38 cellular contexts compared by ENCODE assay signal in the genomic region with DNA sequence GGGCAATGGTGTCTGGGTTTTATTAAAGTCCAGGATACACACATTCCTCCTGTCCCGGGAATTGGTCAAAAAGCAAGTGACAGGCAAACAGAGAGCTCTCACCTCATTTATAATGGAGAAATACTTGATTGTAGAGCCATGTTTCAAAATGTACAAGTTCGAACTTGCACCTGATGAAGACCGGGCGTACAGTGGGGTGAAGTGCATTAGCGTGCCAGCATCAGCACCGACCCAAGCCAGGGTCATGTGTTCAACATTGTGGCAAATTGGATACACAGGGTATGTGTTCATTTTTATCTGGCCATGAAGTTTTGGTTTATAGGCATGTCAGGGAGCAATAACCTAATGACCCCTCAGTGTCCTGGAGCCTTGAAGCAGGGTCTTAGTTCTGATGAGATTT.
"Had no signal": no experiment of that assay in that cellular context is flagged by ENCODE, and none has a peak within 500 bp of the region (broad histone marks: within the 10 kb centered on the region; RNA-seq: fewer than 3 reads in every experiment).

No MANE protein-coding gene starts in this region.

- H3K4me3 ChIP-seq: adrenal gland, ascending aorta, body of pancreas, breast epithelium, cardiac muscle cell had no signal

- DNase-seq: activated effector memory CD4-positive, alpha-beta T cell treated with anti-CD3 and anti-CD28 coated beads, Interleukin-2, amount 50 U/mL, for 16 hours; activated effector memory CD4-positive, alpha-beta T cell treated with Interleukin-2 at 50 U/mL for 16 hours; activated gamma-delta T cell; activated gamma-delta T cell treated with Interleukin-2 at 50 U/mL for 16 hours; activated naive CD4-positive, alpha-beta T cell; activated naive CD4-positive, alpha-beta T cell treated with anti-CD3 and anti-CD28 coated beads for 36 hours; activated naive CD4-positive, alpha-beta T cell treated with anti-CD3 and anti-CD28 coated beads, Interleukin-2, amount 10 ng/mL, durations not matched to agents 7 days and 5 days; activated naive CD4-positive, alpha-beta T cell treated with anti-CD3 and anti-CD28 coated beads, Interleukin-2, amount 50 U/mL, for 16 hours; activated naive CD4-positive, alpha-beta T cell treated with Interleukin-2 at 50 U/mL for 16 hours; activated naive CD8-positive, alpha-beta T cell treated with anti-CD3 and anti-CD28 coated beads for 36 hours; activated naive CD8-positive, alpha-beta T cell treated with anti-CD3 and anti-CD28 coated beads, Interleukin-2, amount 10 ng/mL, durations not matched to agents 7 days and 5 days; activated naive CD8-positive, alpha-beta T cell treated with anti-CD3 and anti-CD28 coated beads, Interleukin-2, amount 50 U/mL, for 24 hours; activated T-cell treated with anti-CD3 and anti-CD28 coated beads, Interleukin-2, amount 50 U/mL, for 1 hour; activated T-cell treated with anti-CD3 and anti-CD28 coated beads, Interleukin-2, amount 50 U/mL, for 24 hours; activated T-cell treated with anti-CD3 and anti-CD28 coated beads, Interleukin-2, amount 50 U/mL, for 4 hours; activated T-cell treated with anti-CD3 and anti-CD28 coated beads, Interleukin-2, amount 50 U/mL, for 48 hours; activated T-cell treated with anti-CD3 and anti-CD28 coated beads, Interleukin-2, amount 50 U/mL, for 72 hours; adrenal gland; amniotic stem cell; amygdala; anterior cingulate cortex; aorta; body of pancreas; brain microvascular endothelial cell; caudate nucleus; central memory CD4-positive, alpha-beta T cell; cerebellar nuclear complex had no signal

- H3K36me3 ChIP-seq: adrenal gland, ascending aorta, brain microvascular endothelial cell, breast epithelium, cardiac muscle cell had no signal

- H3K4me1 Mint-ChIP-seq: activated naive CD4-positive, alpha-beta T cell treated with anti-CD3 and anti-CD28 coated beads, Interleukin-2, amount 10 ng/mL, durations not matched to agents 7 days and 5 days; activated naive CD4-positive, alpha-beta T cell treated with anti-CD3 and anti-CD28 coated beads, Interleukin-2, amount 50 U/mL, for 24 hours; activated naive CD8-positive, alpha-beta T cell treated with anti-CD3 and anti-CD28 coated beads for 36 hours; activated naive CD8-positive, alpha-beta T cell treated with anti-CD3 and anti-CD28 coated beads, Interleukin-2, amount 10 ng/mL, durations not matched to agents 7 days and 5 days; activated naive CD8-positive, alpha-beta T cell treated with anti-CD3 and anti-CD28 coated beads, Interleukin-2, amount 50 U/mL, for 24 hours; activated T-helper 17 cell treated with anti-CD3 and anti-CD28 coated beads, Interleukin-2, amount 50 U/mL, for 72 hours; brain; central memory CD8-positive, alpha-beta T cell had no signal

- H3K36me3 Mint-ChIP-seq: activated naive CD4-positive, alpha-beta T cell treated with anti-CD3 and anti-CD28 coated beads, Interleukin-2, amount 10 ng/mL, durations not matched to agents 7 days and 5 days; activated naive CD4-positive, alpha-beta T cell treated with anti-CD3 and anti-CD28 coated beads, Interleukin-2, amount 50 U/mL, for 24 hours; activated naive CD8-positive, alpha-beta T cell; activated naive CD8-positive, alpha-beta T cell treated with anti-CD3 and anti-CD28 coated beads for 36 hours; activated naive CD8-positive, alpha-beta T cell treated with anti-CD3 and anti-CD28 coated beads, Interleukin-2, amount 10 ng/mL, durations not matched to agents 7 days and 5 days; brain had no signal

- H3K4me3 Mint-ChIP-seq: activated naive CD4-positive, alpha-beta T cell treated with anti-CD3 and anti-CD28 coated beads for 36 hours; activated naive CD4-positive, alpha-beta T cell treated with anti-CD3 and anti-CD28 coated beads, Interleukin-2, amount 10 ng/mL, durations not matched to agents 7 days and 5 days; activated naive CD4-positive, alpha-beta T cell treated with anti-CD3 and anti-CD28 coated beads, Interleukin-2, amount 50 U/mL, for 24 hours; activated naive CD8-positive, alpha-beta T cell; activated naive CD8-positive, alpha-beta T cell treated with anti-CD3 and anti-CD28 coated beads for 36 hours; activated naive CD8-positive, alpha-beta T cell treated with anti-CD3 and anti-CD28 coated beads, Interleukin-2, amount 10 ng/mL, durations not matched to agents 7 days and 5 days; activated naive CD8-positive, alpha-beta T cell treated with anti-CD3 and anti-CD28 coated beads, Interleukin-2, amount 50 U/mL, for 24 hours; activated T-cell treated with anti-CD3 and anti-CD28 coated beads, Interleukin-2, amount 50 U/mL, for 24 hours; activated T-cell treated with anti-CD3 and anti-CD28 coated beads, Interleukin-2, amount 50 U/mL, for 4 hours; activated T-cell treated with anti-CD3 and anti-CD28 coated beads, Interleukin-2, amount 50 U/mL, for 72 hours; activated T-helper 1 cell treated with anti-CD3 and anti-CD28 coated beads, Interleukin-12 subunit alpha, Interleukin-12 subunit beta, Interleukin-2, Interleukin-4 antibody, amounts not matched to agents 30 ng/mL and 10 ng/mL and 1 ng/mL, durations not matched to agents 14 hours and 24 hours and 36 hours; activated T-helper 17 cell treated with anti-CD3 and anti-CD28 coated beads, Interleukin-2, amount 50 U/mL, for 72 hours; brain; central memory CD8-positive, alpha-beta T cell had no signal

- H3K27me3 ChIP-seq: adrenal gland, ascending aorta, body of pancreas, brain microvascular endothelial cell, breast epithelium, cardiac muscle cell had no signal

- H3K4me1 ChIP-seq: adrenal gland, ascending aorta, body of pancreas, breast epithelium had no signal

- ATAC-seq: activated naive CD4-positive, alpha-beta T cell treated with anti-CD3 and anti-CD28 coated beads, Interleukin-2, amount 50 U/mL, for 72 hours; activated naive CD8-positive, alpha-beta T cell treated with anti-CD3 and anti-CD28 coated beads, Interleukin-2, amount 50 U/mL, for 24 hours; activated T-cell treated with anti-CD3 and anti-CD28 coated beads, Interleukin-2, amount 50 U/mL, for 4 hours; activated T-cell treated with anti-CD3 and anti-CD28 coated beads, Interleukin-2, amount 50 U/mL, for 72 hours; activated T-helper 17 cell treated with anti-CD3 and anti-CD28 coated beads, Interleukin-2, amount 50 U/mL, for 72 hours; body of pancreas had no signal

- H3K27me3 Mint-ChIP-seq: activated naive CD4-positive, alpha-beta T cell treated with anti-CD3 and anti-CD28 coated beads, Interleukin-2, amount 10 ng/mL, durations not matched to agents 7 days and 5 days; activated naive CD4-positive, alpha-beta T cell treated with anti-CD3 and anti-CD28 coated beads, Interleukin-2, amount 50 U/mL, for 24 hours; activated naive CD8-positive, alpha-beta T cell; activated naive CD8-positive, alpha-beta T cell treated with anti-CD3 and anti-CD28 coated beads for 36 hours; activated naive CD8-positive, alpha-beta T cell treated with anti-CD3 and anti-CD28 coated beads, Interleukin-2, amount 10 ng/mL, durations not matched to agents 7 days and 5 days; activated naive CD8-positive, alpha-beta T cell treated with anti-CD3 and anti-CD28 coated beads, Interleukin-2, amount 50 U/mL, for 24 hours; activated T-cell treated with anti-CD3 and anti-CD28 coated beads, Interleukin-2, amount 50 U/mL, for 24 hours; activated T-helper 17 cell treated with anti-CD3 and anti-CD28 coated beads, Interleukin-2, amount 50 U/mL, for 72 hours; central memory CD8-positive, alpha-beta T cell had no signal

- H3K9me3 ChIP-seq: ascending aorta, body of pancreas, breast epithelium had no signal

- H3K9me3 Mint-ChIP-seq: activated naive CD8-positive, alpha-beta T cell treated with anti-CD3 and anti-CD28 coated beads for 36 hours; activated T-cell treated with anti-CD3 and anti-CD28 coated beads, Interleukin-2, amount 50 U/mL, for 24 hours had no signal

- H3K27ac ChIP-seq: adrenal gland, ascending aorta, body of pancreas, brain microvascular endothelial cell, breast epithelium, cardiac muscle cell had no signal

- H3K27ac Mint-ChIP-seq: activated naive CD4-positive, alpha-beta T cell treated with anti-CD3 and anti-CD28 coated beads for 36 hours; activated naive CD4-positive, alpha-beta T cell treated with anti-CD3 and anti-CD28 coated beads, Interleukin-2, amount 10 ng/mL, durations not matched to agents 7 days and 5 days; activated naive CD4-positive, alpha-beta T cell treated with anti-CD3 and anti-CD28 coated beads, Interleukin-2, amount 50 U/mL, for 24 hours; activated naive CD4-positive, alpha-beta T cell treated with anti-CD3 and anti-CD28 coated beads, Interleukin-2, amount 50 U/mL, for 72 hours; activated naive CD8-positive, alpha-beta T cell; activated naive CD8-positive, alpha-beta T cell treated with anti-CD3 and anti-CD28 coated beads for 36 hours; activated naive CD8-positive, alpha-beta T cell treated with anti-CD3 and anti-CD28 coated beads, Interleukin-2, amount 10 ng/mL, durations not matched to agents 7 days and 5 days; activated naive CD8-positive, alpha-beta T cell treated with anti-CD3 and anti-CD28 coated beads, Interleukin-2, amount 50 U/mL, for 24 hours; activated T-cell treated with anti-CD3 and anti-CD28 coated beads, Interleukin-2, amount 50 U/mL, for 24 hours; activated T-cell treated with anti-CD3 and anti-CD28 coated beads, Interleukin-2, amount 50 U/mL, for 72 hours; activated T-helper 1 cell treated with anti-CD3 and anti-CD28 coated beads, Interleukin-12 subunit alpha, Interleukin-12 subunit beta, Interleukin-2, Interleukin-4 antibody, amounts not matched to agents 30 ng/mL and 10 ng/mL and 1 ng/mL, durations not matched to agents 14 hours and 24 hours and 36 hours; activated T-helper 17 cell treated with anti-CD3 and anti-CD28 coated beads, Interleukin-2, amount 50 U/mL, for 72 hours; activated T-helper 2 cell treated with anti-CD3 and anti-CD28 coated beads, Interferon-gamma antibody, Interleukin-2, Interleukin-4, amounts not matched to agents 10 μg/mL and 5 μg/mL and 100 μg/mL, durations not matched to agents 14 hours and 24 hours and 36 hours had no signal
